ENCODE assay signal across 8 cellular contexts in genomic region chr19:32339988-32340874, GRCh38. TPM values are rescaled to one million over a fixed set of nuclear protein-coding genes. Genes with fewer than 3 reads are reported as not detected.
DNase-seq lines count a peak whose midpoint lies in the region; ATAC-seq and TF ChIP-seq lines count a peak whose summit lies in the region.

No MANE protein-coding gene starts in this region.

- no peaks in the 10 kb centered on the region for H3K36me3 ChIP-seq in colonic mucosa
- no peaks in the 10 kb centered on the region for H3K36me3 ChIP-seq in lung (ENCODE audit: control insufficient read depth in 2 of 2, insufficient read depth in 2 of 2, low read length in 2 of 2)

- no peak overlapping the region for H3K27ac Mint-ChIP-seq in WTC11

- H3K4me3 ChIP-seq in colonic mucosa: no peak overlapping the region
- no peak overlapping the region for H3K4me3 ChIP-seq in lung

- peaks cover 5% of the 10 kb centered on the region for H3K27me3 Mint-ChIP-seq in WTC11 (ENCODE audit: low read depth)

- no peak overlapping the region for H3K4me3 Mint-ChIP-seq in WTC11

- H3K4me1 ChIP-seq in colonic mucosa: no peaks in the 10 kb centered on the region
- H3K4me1 ChIP-seq in lung (ENCODE audit: control insufficient read depth in 2 of 2, insufficient read depth in 2 of 2, low read length in 2 of 2): no peaks in the 10 kb centered on the region

- peak; percentile 64 for ATAC-seq in GM19023 (IDR thresholded peaks at IDR 0.05; ENCODE audit: unreplicated experiment)
- ATAC-seq in WTC11: peak; percentile 95
- ATAC-seq in lung (ENCODE audit: insufficient read depth, low FRiP score): peak; percentile 70
- no peak for ATAC-seq in GM21447 (IDR thresholded peaks at IDR 0.05; ENCODE audit: unreplicated experiment)

- H3K27ac ChIP-seq in colonic mucosa (no peak overlapping the region), lung (ENCODE audit: low read depth in 1 of 2, low read length in 1 of 2) (no peak overlapping the region)

- H3K9me3 ChIP-seq in colonic mucosa (no peaks in the 10 kb centered on the region), lung (ENCODE audit: control insufficient read depth in 2 of 2, insufficient read depth in 1 of 2, low read length in 1 of 2) (peaks cover 0 to 2% of the 10 kb centered on the region in 2 donors)

- POLR2A ChIA-PET in WTC11 (lab: Charles Lee): interaction anchor here (0.6 kb wide), 1 partner anchor 338 kb away, joined by 9 read pairs; no protein-coding TSS in a partner anchor

- H3K9me3 Mint-ChIP-seq in WTC11: peaks cover 4% of the 10 kb centered on the region; the same call in 1 of the 2 replicates

- no peak overlapping the region for H3K9ac ChIP-seq in colonic mucosa (ENCODE audit: low read depth in 2 of 2, low read length in 2 of 2)

- H3K4me1 Mint-ChIP-seq in WTC11: no peaks in the 10 kb centered on the region

- intact Hi-C loops in colonic mucosa (cut with DNase I): loop anchor here (5.0 to 10.0 kb wide), 3 partner anchors 65 to 232 kb away; partner anchors contain the start of gene DPY19L3

- H3K27me3 ChIP-seq in colonic mucosa: no peaks in the 10 kb centered on the region
- H3K27me3 ChIP-seq in lung (ENCODE audit: control insufficient read depth, insufficient read depth): no peaks in the 10 kb centered on the region

- CTCF ChIA-PET in WTC11 (lab: Charles Lee): interaction anchor here (1.0 to 1.7 kb wide), 3 partner anchors 21 to 230 kb away, joined by 3 to 15 read pairs (median 3); no protein-coding TSS in a partner anchor

- 63 to 68% methylated on average over 18 of the region's 18 CpGs for WGBS in lung, 2 donors

- H3K36me3 Mint-ChIP-seq in WTC11: no peaks in the 10 kb centered on the region

- DNase-seq in AG20443 (ENCODE audit: low spot score) (peak; percentile 75), MV-4-11 (lab: John Stamatoyannopoulos, UW) (peak; percentile 30), WTC11 (ENCODE audit: low spot score) (peak; percentile 70), colonic mucosa (peak; percentile 66), lung (ENCODE audit: low spot score) (peak; percentile 63)
- peak; percentile 12 to 15 for DNase-seq in stimulated activated CD8-positive, alpha-beta memory T cell treated with anti-CD3 and anti-CD28 coated beads, Interleukin-4, amount 100 ng/mL, for 1 hour (ENCODE audit: low read depth in 2 of 2, low spot score in 1 of 2)

- TF ChIP-seq CTCF in WTC11 (IDR thresholded peaks at IDR 0.05): peak; percentile 24; the same call in 1 of the 2 replicates
- peak; percentile 73 for TF ChIP-seq CTCF in colonic mucosa (IDR thresholded peaks at IDR 0.05)
- peak; percentile 68 for TF ChIP-seq CTCF in lung (IDR thresholded peaks at IDR 0.05; ENCODE audit: control extremely low read depth, extremely low read depth)

TF ChIP-seq in WTC11, 78 proteins besides CTCF, POLR2A, EP300 and RAD21:
- no peak for TF ChIP-seq ATF1 (CRISPR knock-in tag; IDR thresholded peaks at IDR 0.05)
- no peak for TF ChIP-seq NFYB (CRISPR knock-in tag; conservative IDR thresholded peaks at IDR 0.05; ENCODE audit: low read depth)
- no peak for TF ChIP-seq JUN (CRISPR knock-in tag; IDR thresholded peaks at IDR 0.05)
- TF ChIP-seq E2F1 (CRISPR knock-in tag; IDR thresholded peaks at IDR 0.05): no peak
- TF ChIP-seq ZNF532 (CRISPR knock-in tag; IDR thresholded peaks at IDR 0.05; ENCODE audit: borderline replicate concordance): no peak
- TF ChIP-seq SMAD4 (CRISPR knock-in tag; IDR thresholded peaks at IDR 0.05): no peak
TF ChIP-seq in WTC11: peak in this region for 0.

RNA-seq across cellular contexts. Expression of gene ZNF507, which starts 5.2 kb away (rescaled TPM):
- 25.7 to 27.6 TPM (median 26.4 TPM) in 3 replicates for total RNA-seq in WTC11 (2021)
- 10 to 100 TPM; 15.3 to 16.6 TPM for total RNA-seq in colonic mucosa
- total RNA-seq in lung: 10 to 100 TPM; 14.9 to 29.8 TPM
- polyA plus RNA-seq in lung: 1 to 10 TPM; 4.0 to 4.7 TPM

Comparison
In these comparisons a context has a peak if more than half of its experiments do, and no peak if none do; other contexts are left out.
1. DNase-seq: peak in every context shown above with its lines; median percentile 75 in AG20443; 70 in WTC11; 66 in colonic mucosa; 63 in lung; 30 in MV-4-11; 14 in stimulated activated CD8-positive, alpha-beta memory T cell treated with anti-CD3 and anti-CD28 coated beads, Interleukin-4, amount 100 ng/mL, for 1 hour.